In genomic region chr11:22930816-22931594, GRCh38 we compare ENCODE assay signal across 15 cellular contexts.
DNase-seq lines count a peak whose midpoint lies in the region; ATAC-seq, FAIRE-seq and TF ChIP-seq lines count a peak whose summit lies in the region.
"Had no signal": no experiment of that assay in that cellular context is flagged by ENCODE, and none has a peak within 500 bp of the region (broad histone marks: within the 10 kb centered on the region; RNA-seq: fewer than 3 reads in every experiment).

No MANE protein-coding gene starts in this region.

- H3K4me3 ChIP-seq in OCI-LY7 (ENCODE audit: low read depth, low read length, poor library complexity, severe bottlenecking) = no peak overlapping the region
- H3K4me3 ChIP-seq: BLaER1 treated with 17β-estradiol and CSF1 and Interleukin-3, amounts not matched to agents 10 nM and 100 nM; colonic mucosa had no signal

- no peak overlapping the region for H3K27ac ChIP-seq in OCI-LY7 (ENCODE audit: low read depth, low read length, poor library complexity, severe bottlenecking)
- H3K27ac ChIP-seq: BLaER1 treated with 17β-estradiol and CSF1 and Interleukin-3, amounts not matched to agents 10 nM and 100 nM; colonic mucosa; neutrophil had no signal

- FAIRE-seq in urothelium cell line (lab: Jason Lieb, UNC) = no peak

- no peaks in the 10 kb centered on the region for H4K20me1 ChIP-seq in OCI-LY7 (ENCODE audit: insufficient read depth, low read length)
- H4K20me1 ChIP-seq: BLaER1 treated with 17β-estradiol and CSF1 and Interleukin-3, amounts not matched to agents 10 nM and 100 nM had no signal

- H3K79me2 ChIP-seq in OCI-LY7 (ENCODE audit: insufficient read depth, low read depth, low read length) = no peaks in the 10 kb centered on the region

- ATAC-seq in GM18517 (IDR thresholded peaks at IDR 0.05; ENCODE audit: unreplicated experiment) (peak; percentile 98), GM19468 (IDR thresholded peaks at IDR 0.05; ENCODE audit: extremely low read depth, unreplicated experiment) (peak; percentile 98), HG02938 (IDR thresholded peaks at IDR 0.05; ENCODE audit: unreplicated experiment) (peak; percentile 98), HG03575 (IDR thresholded peaks at IDR 0.05; ENCODE audit: extremely low read depth, insufficient number of reproducible peaks, low FRiP score, unreplicated experiment) (peak; percentile 89)
- ATAC-seq: left lobe of liver had no signal

- no peaks in the 10 kb centered on the region for H3K4me1 ChIP-seq in OCI-LY7 (ENCODE audit: insufficient read depth, low read length, poor library complexity, severe bottlenecking)
- H3K4me1 ChIP-seq: BLaER1 treated with 17β-estradiol and CSF1 and Interleukin-3, amounts not matched to agents 10 nM and 100 nM; colonic mucosa had no signal

- H3K9me2 ChIP-seq in OCI-LY7 (ENCODE audit: insufficient read depth, low read length) = no peaks in the 10 kb centered on the region

- no TSS peak for BruUV-seq in OCI-LY7 (replicated peaks; lab: Mats Ljungman, UMichigan)

- CTCF ChIA-PET in OCI-LY7 (lab: Charles Lee; ENCODE audit: unreplicated experiment) = no interaction called here

- no peak for TF ChIP-seq CTCF in OCI-LY7 (conservative IDR thresholded peaks at IDR 0.05; ENCODE audit: low read length)

- POLR2A ChIA-PET in OCI-LY7 (lab: Charles Lee) = no interaction called here

- no peaks in the 10 kb centered on the region for H3K36me3 ChIP-seq in OCI-LY7 (ENCODE audit: insufficient read depth, low read length)
- H3K36me3 ChIP-seq: BLaER1 treated with 17β-estradiol and CSF1 and Interleukin-3, amounts not matched to agents 10 nM and 100 nM; colonic mucosa; neutrophil had no signal

- H3K9me3 ChIP-seq in OCI-LY7 (ENCODE audit: low read length) = no peaks in the 10 kb centered on the region
- H3K9me3 ChIP-seq: BLaER1 treated with 17β-estradiol and CSF1 and Interleukin-3, amounts not matched to agents 10 nM and 100 nM; colonic mucosa; neutrophil had no signal

- intact Hi-C loops in OCI-LY7 (cut with micrococcal nuclease; ENCODE audit: unreplicated experiment) = no loop called here

- H2AFZ ChIP-seq in OCI-LY7 (ENCODE audit: low read length) = no peak overlapping the region

- H3K4me2 ChIP-seq in OCI-LY7 (ENCODE audit: low read length) = no peak overlapping the region
- H3K4me2 ChIP-seq: BLaER1 treated with 17β-estradiol and CSF1 and Interleukin-3, amounts not matched to agents 10 nM and 100 nM had no signal

- DNase-seq in urothelium cell line (ENCODE audit: low spot score) = no peak
- no peak for DNase-seq in OCI-LY7 (ENCODE audit: low spot score)
- DNase-seq in medulla oblongata (ENCODE audit: extremely low spot score) = no peak
- DNase-seq in NCI-H446 (lab: John Stamatoyannopoulos, UW) = no peak
- DNase-seq: activated CD4-positive, alpha-beta T cell treated with anti-CD3 and anti-CD28 coated beads, Interleukin-2, amount 10 ng/mL, durations not matched to agents 24 days and 14 days; colonic mucosa; NCI-H2227 treated with DMSO at 0.1 percent for 48 hours; SIG-M5 had no signal
